24 cellular contexts compared by ENCODE assay signal in genomic region chr7:155360495-155361362, GRCh38.
DNase-seq lines count a peak whose midpoint lies in the region; ATAC-seq, FAIRE-seq and TF ChIP-seq lines count a peak whose summit lies in the region.
"Had no signal": no experiment of that assay in that cellular context is flagged by ENCODE, and none has a peak within 500 bp of the region (broad histone marks: within the 10 kb centered on the region; RNA-seq: fewer than 3 reads in every experiment).

No MANE protein-coding gene starts in this region.

- H3K4me1 ChIP-seq in MM.1S (ENCODE audit: low read length) (no peaks in the 10 kb centered on the region), K562 (replicated peaks in 1 of 2; ENCODE audit: control insufficient read depth in 2 of 2, insufficient read depth in 2 of 2, low read length in 2 of 2) (no peaks in the 10 kb centered on the region; a peak in 1 of 5 replicates), prostate gland (replicated peaks) (no peaks in the 10 kb centered on the region)

- H3F3A ChIP-seq in MM.1S (ENCODE audit: insufficient read depth, low read length), result no peaks in the 10 kb centered on the region

- H3K4me3 ChIP-seq in MM.1S (ENCODE audit: low read length) (peak overlapping the region; percentile 5; the same call in 1 of the 2 replicates), K562 (no peak overlapping the region), prostate gland (no peak overlapping the region)
- H3K4me3 ChIP-seq: cardiac muscle cell, skin epidermis, testis had no signal

- BruUV-seq in K562 (replicated peaks; lab: Mats Ljungman, UMichigan), result no TSS peak

- H3K27ac Mint-ChIP-seq in activated naive CD8-positive, alpha-beta T cell treated with anti-CD3 and anti-CD28 coated beads for 36 hours, result no peak overlapping the region
- H3K27ac Mint-ChIP-seq: CD8-positive, alpha-beta memory T cell; dendritic cell treated with granulocyte-macrophage colony-stimulating factor and Interleukin-4, amounts not matched to agents 40 ng/mL and 50 ng/mL, for 4 days had no signal

- in situ Hi-C loops in K562 (cut with MboI), result no loop called here

- ATAC-seq in K562, result no peak
- no peak for ATAC-seq in HG03159 (IDR thresholded peaks at IDR 0.05; ENCODE audit: unreplicated experiment)
- ATAC-seq: left lobe of liver had no signal

- TF ChIP-seq EP300 in K562 (IDR thresholded peaks at IDR 0.05; ENCODE audit: low read length), result no peak

- CTCF ChIA-PET in K562 (lab: Yijun Ruan, JAX; ENCODE audit: low intra/inter-chr PET ratio), result no interaction called here

- under 1% methylated on average over 21 of the region's 21 CpGs for WGBS in K562 (ENCODE audit: insufficient coverage, low coverage, missing lambda C conversion rate)
- 44% methylated on average over 21 of the region's 21 CpGs for WGBS in prostate gland

- DNase-seq in CD1c-positive myeloid dendritic cell (ENCODE audit: extremely low spot score) (peak; percentile 57), MM.1S (peak; percentile 3), K562 (ENCODE audit: extremely low read depth in 1 of 4, low spot score in 3 of 4) (no peak), posterior vena cava (ENCODE audit: low spot score) (peak; percentile 38), prostate gland (ENCODE audit: low spot score) (no peak)
- no peak for DNase-seq in activated effector memory CD4-positive, alpha-beta T cell treated with Interleukin-2 at 50 U/mL for 16 hours
- DNase-seq in activated naive CD8-positive, alpha-beta T cell treated with anti-CD3 and anti-CD28 coated beads for 36 hours, result no peak
- DNase-seq: activated CD4-positive, alpha-beta T cell treated with anti-CD3 and anti-CD28 coated beads for 1 hour; activated naive CD4-positive, alpha-beta T cell treated with Interleukin-2 at 50 U/mL for 16 hours; activated T-cell treated with anti-CD3 and anti-CD28 coated beads, Interleukin-2, amount 50 U/mL, for 1 hour; DMS53; Karpas-422; NCI-H1417 treated with DMSO at 0.1 percent for 48 hours; NCI-H524; stimulated activated naive CD4-positive, alpha-beta T cell; testis had no signal

- TF ChIP-seq POLR2A in K562 (conservative IDR thresholded peaks at IDR 0.05) (no peak), prostate gland (IDR thresholded peaks at IDR 0.05) (no peak)

- H3K9me2 ChIP-seq in MM.1S (replicated peaks; ENCODE audit: insufficient read depth, low read length), result no peaks in the 10 kb centered on the region

- no peak for TF ChIP-seq CTCF in MM.1S (IDR thresholded peaks at IDR 0.05; ENCODE audit: low read length)
- no peak for TF ChIP-seq CTCF in K562 (IDR thresholded peaks at IDR 0.05 in 2 of 3, conservative IDR thresholded peaks at IDR 0.05 in 1 of 3; ENCODE audit: insufficient read depth in 2 of 3, low read depth in 1 of 3, low read length in 3 of 3)
- TF ChIP-seq CTCF in prostate gland (IDR thresholded peaks at IDR 0.05), result no peak

- H3K36me3 ChIP-seq in MM.1S (replicated peaks; ENCODE audit: insufficient read depth, low read length), result no peaks in the 10 kb centered on the region
- no peaks in the 10 kb centered on the region for H3K36me3 ChIP-seq in K562 (ENCODE audit: control insufficient read depth, insufficient read depth, low read length)
- H3K36me3 ChIP-seq in prostate gland, result no peaks in the 10 kb centered on the region
- H3K36me3 ChIP-seq: cardiac muscle cell had no signal

- no peaks in the 10 kb centered on the region for H4K20me1 ChIP-seq in MM.1S (ENCODE audit: insufficient read depth, low read length)
- peaks cover 20% of the 10 kb centered on the region; the same call in 1 of the 2 replicates for H4K20me1 ChIP-seq in K562 (replicated peaks; ENCODE audit: control insufficient read depth, insufficient read depth, low read length)

- no peaks in the 10 kb centered on the region for H3K36me3 Mint-ChIP-seq in activated naive CD8-positive, alpha-beta T cell treated with anti-CD3 and anti-CD28 coated beads for 36 hours
- H3K36me3 Mint-ChIP-seq: CD8-positive, alpha-beta memory T cell had no signal

- H3K9me3 ChIP-seq in MM.1S (replicated peaks; ENCODE audit: insufficient read depth, low read length) (no peaks in the 10 kb centered on the region), K562 (replicated peaks; ENCODE audit: control insufficient read depth, insufficient read depth, low read depth, low read length) (no peaks in the 10 kb centered on the region), prostate gland (no peaks in the 10 kb centered on the region)
- H3K9me3 ChIP-seq: testis had no signal

- H3K79me2 ChIP-seq in MM.1S (ENCODE audit: low read length) (no peaks in the 10 kb centered on the region), K562 (ENCODE audit: control insufficient read depth, insufficient read depth, low read length) (no peaks in the 10 kb centered on the region)

- no peak overlapping the region for H3K4me3 Mint-ChIP-seq in activated naive CD8-positive, alpha-beta T cell treated with anti-CD3 and anti-CD28 coated beads for 36 hours
- H3K4me3 Mint-ChIP-seq: CD8-positive, alpha-beta memory T cell; dendritic cell treated with granulocyte-macrophage colony-stimulating factor and Interleukin-4, amounts not matched to agents 40 ng/mL and 50 ng/mL, for 4 days had no signal

- H3K27me3 Mint-ChIP-seq in activated naive CD8-positive, alpha-beta T cell treated with anti-CD3 and anti-CD28 coated beads for 36 hours, result peaks cover 47% of the 10 kb centered on the region

- H3K27ac ChIP-seq in MM.1S (ENCODE audit: low read length) (no peak overlapping the region), K562 (ENCODE audit: extremely low read depth, low read depth, low read length) (no peak overlapping the region), prostate gland (no peak overlapping the region)
- H3K27ac ChIP-seq: cardiac muscle cell, skin epidermis, testis had no signal

- H3K9ac ChIP-seq in MM.1S (ENCODE audit: low read length), result no peak overlapping the region
- H3K9ac ChIP-seq in K562 (ENCODE audit: insufficient read depth in 1 of 2, low read depth in 2 of 2, low read length in 2 of 2), result no peak overlapping the region

- no peaks in the 10 kb centered on the region for H3K9me3 Mint-ChIP-seq in activated naive CD8-positive, alpha-beta T cell treated with anti-CD3 and anti-CD28 coated beads for 36 hours
- H3K9me3 Mint-ChIP-seq: dendritic cell treated with granulocyte-macrophage colony-stimulating factor and Interleukin-4, amounts not matched to agents 40 ng/mL and 50 ng/mL, for 4 days had no signal

- peaks cover 3% of the 10 kb centered on the region for H3K4me1 Mint-ChIP-seq in activated naive CD8-positive, alpha-beta T cell treated with anti-CD3 and anti-CD28 coated beads for 36 hours
- H3K4me1 Mint-ChIP-seq: CD8-positive, alpha-beta memory T cell had no signal

- TF ChIP-seq RAD21 in K562 (CRISPR knock-in tag; conservative IDR thresholded peaks at IDR 0.05 in 1 of 2, IDR thresholded peaks at IDR 0.05 in 1 of 2), result no peak

- FAIRE-seq in K562 (lab: Jason Lieb, UNC), result peak; percentile 40
- FAIRE-seq: endometrium, GM12892 had no signal

- H2AFZ ChIP-seq in MM.1S (ENCODE audit: low read length), result no peak overlapping the region
- no peak overlapping the region for H2AFZ ChIP-seq in K562 (ENCODE audit: low read depth, low read length)

- POLR2A ChIA-PET in K562 (lab: Yijun Ruan, JAX), result no interaction called here

- H3K9me1 ChIP-seq in K562 (ENCODE audit: control insufficient read depth, insufficient read depth, low read length), result no peaks in the 10 kb centered on the region

- H3K4me2 ChIP-seq in MM.1S (ENCODE audit: low read depth, low read length) (peak overlapping the region; percentile 35; the same call in 1 of the 2 replicates), K562 (ENCODE audit: insufficient read depth, low read length) (no peak overlapping the region)

- intact Hi-C loops in K562 (cut with micrococcal nuclease) (no loop called here), posterior vena cava (cut with DNase I) (no loop called here), prostate gland (cut with DNase I) (no loop called here)

- H3K27me3 ChIP-seq in MM.1S (replicated peaks; ENCODE audit: insufficient read depth, low read length) (peaks cover 85% of the 10 kb centered on the region), K562 (ENCODE audit: control insufficient read depth in 2 of 2, insufficient read depth in 2 of 2, low read length in 2 of 2) (peaks cover 68 to 95% of the 10 kb centered on the region in 2 experiments), prostate gland (replicated peaks; ENCODE audit: insufficient read depth) (peaks cover 10% of the 10 kb centered on the region)
- H3K27me3 ChIP-seq: testis had no signal

TF ChIP-seq in K562, 482 proteins besides CTCF, POLR2A, EP300 and RAD21 (continues in another document):
- TF ChIP-seq NFIC (IDR thresholded peaks at IDR 0.05), result no peak
- no peak for TF ChIP-seq CREBBP (IDR thresholded peaks at IDR 0.05; ENCODE audit: low read depth, low read length)
- TF ChIP-seq BRD4 (IDR thresholded peaks at IDR 0.05), result no peak
- no peak for TF ChIP-seq ZNF23 (CRISPR knock-in tag; IDR thresholded peaks at IDR 0.05)

Comparison
In these comparisons a context has a peak if more than half of its experiments do, and no peak if none do; other contexts are left out.
1. DNase-seq: peak in CD1c-positive myeloid dendritic cell (single experiment), MM.1S (single experiment) and posterior vena cava (single experiment); none in K562 (0 of 4), activated effector memory CD4-positive, alpha-beta T cell treated with Interleukin-2 at 50 U/mL for 16 hours (single experiment), prostate gland (single experiment) and activated naive CD8-positive, alpha-beta T cell treated with anti-CD3 and anti-CD28 coated beads for 36 hours (single experiment).